Comparison of ENCODE assay signal across 16 cellular contexts in the genomic region with DNA sequence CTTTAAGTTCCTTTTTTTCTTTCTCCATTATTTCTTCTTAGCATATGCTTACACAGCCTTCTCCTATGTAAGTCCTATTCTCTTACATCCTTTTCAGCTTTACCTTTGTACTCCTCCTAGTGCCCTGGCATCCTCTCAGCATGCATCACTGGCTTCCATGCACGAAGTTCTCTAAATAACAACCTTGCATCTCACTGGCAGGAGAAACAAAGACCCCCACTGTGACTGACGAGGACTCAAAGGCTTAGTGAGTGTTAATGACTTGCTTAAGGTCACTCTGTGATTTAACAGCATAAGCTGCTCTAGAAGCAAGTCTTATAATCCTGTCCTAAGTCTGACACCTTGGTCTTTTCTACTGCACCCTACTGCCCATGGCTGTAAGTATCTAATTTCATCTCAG.
DNase-seq lines count a peak whose midpoint lies in the region; ATAC-seq and TF ChIP-seq lines count a peak whose summit lies in the region.
"Had no signal": no experiment of that assay in that cellular context is flagged by ENCODE, and none has a peak within 500 bp of the region (broad histone marks: within the 10 kb centered on the region; RNA-seq: fewer than 3 reads in every experiment).

No MANE protein-coding gene starts in this region.

- peaks cover 27% of the 10 kb centered on the region for H3K9me3 Mint-ChIP-seq in WTC11

- no peaks in the 10 kb centered on the region for H3F3A ChIP-seq in PC-3 (ENCODE audit: low read length, unreplicated experiment)

- peaks cover 9% of the 10 kb centered on the region for H3K36me3 Mint-ChIP-seq in WTC11
- H3K36me3 Mint-ChIP-seq: CD4-positive, alpha-beta memory T cell had no signal

- TF ChIP-seq CTCF in WTC11 (IDR thresholded peaks at IDR 0.05) (no peak), PC-3 (conservative IDR thresholded peaks at IDR 0.05; ENCODE audit: low read depth, low read length) (no peak)

- H3K79me2 ChIP-seq in PC-3 (ENCODE audit: low read length): no peaks in the 10 kb centered on the region

- POLR2A ChIA-PET in WTC11 (lab: Charles Lee) (interaction anchor here (0.5 kb wide), 1 partner anchor 650 kb away, joined by 3 read pairs; no protein-coding TSS in a partner anchor), PC-3 (lab: Charles Lee; ENCODE audit: unreplicated experiment) (no interaction called here)

- CTCF ChIA-PET in WTC11 (lab: Charles Lee) (no interaction called here), PC-3 (lab: Charles Lee) (no interaction called here)

- no peak overlapping the region for H3K27ac ChIP-seq in PC-3 (ENCODE audit: low read length)
- H3K27ac ChIP-seq: A549, C4-2B had no signal

- H3K9ac ChIP-seq in PC-3 (ENCODE audit: low read length): no peak overlapping the region

- H3K9me3 ChIP-seq in PC-3 (ENCODE audit: low read length): no peaks in the 10 kb centered on the region
- H3K9me3 ChIP-seq: A549, BE2C had no signal

- DNase-seq in NCI-H82 (lab: John Stamatoyannopoulos, UW) (peak; percentile 65), WTC11 (ENCODE audit: low spot score) (peak; percentile 12), iPS-NIHi11 (ENCODE audit: low spot score) (peak; percentile 6), PC-3 (no peak), EL (no peak)
- DNase-seq: BE2C; CD4-positive, alpha-beta memory T cell; COR-L47; DMS153; DMS79 treated with DMSO at 0.1 percent for 48 hours; GF-D8 had no signal

- peaks cover 24% of the 10 kb centered on the region for H3K4me1 Mint-ChIP-seq in WTC11
- H3K4me1 Mint-ChIP-seq: CD4-positive, alpha-beta memory T cell had no signal

- no peak overlapping the region for H3K4me3 ChIP-seq in PC-3 (ENCODE audit: low read length)
- H3K4me3 ChIP-seq: A549, K562 had no signal

- intact Hi-C loops in PC-3 (cut with micrococcal nuclease): no loop called here

- H3K4me2 ChIP-seq in PC-3 (ENCODE audit: low read length): no peak overlapping the region
- H3K4me2 ChIP-seq: A549 had no signal

- no peak overlapping the region for H2AFZ ChIP-seq in PC-3 (ENCODE audit: low read length)

- H3K4me1 ChIP-seq in PC-3 (ENCODE audit: insufficient read depth, low read length): no peaks in the 10 kb centered on the region
- H3K4me1 ChIP-seq: A549, BE2C had no signal

- no peak overlapping the region for H3K27ac Mint-ChIP-seq in WTC11
- H3K27ac Mint-ChIP-seq: CD4-positive, alpha-beta memory T cell had no signal

- BruUV-seq in PC-3 (replicated peaks; lab: Mats Ljungman, UMichigan): no TSS peak

- no peak overlapping the region for H3K4me3 Mint-ChIP-seq in WTC11

- H3K9me2 ChIP-seq in PC-3 (replicated peaks; ENCODE audit: low read length): no peaks in the 10 kb centered on the region

- H3K27me3 Mint-ChIP-seq in WTC11 (ENCODE audit: low read depth): no peaks in the 10 kb centered on the region; the same call in 1 of the 2 replicates
- H3K27me3 Mint-ChIP-seq: CD4-positive, alpha-beta memory T cell had no signal

- no peaks in the 10 kb centered on the region for H3K27me3 ChIP-seq in PC-3 (ENCODE audit: low read length)
- H3K27me3 ChIP-seq: BE2C had no signal

- H4K20me1 ChIP-seq in PC-3 (ENCODE audit: low read length): no peaks in the 10 kb centered on the region

- H3K36me3 ChIP-seq in PC-3 (ENCODE audit: low read depth, low read length): no peaks in the 10 kb centered on the region
- H3K36me3 ChIP-seq: BE2C had no signal

- ATAC-seq in WTC11 (peak; percentile 69), HG03565 (IDR thresholded peaks at IDR 0.05; ENCODE audit: unreplicated experiment) (no peak), HG03159 (IDR thresholded peaks at IDR 0.05; ENCODE audit: unreplicated experiment) (no peak), PC-3 (no peak)
- ATAC-seq: A549, K562 had no signal

TF ChIP-seq in WTC11, 78 proteins besides CTCF, POLR2A, EP300 and RAD21:
- TF ChIP-seq GTF2I (CRISPR knock-in tag; conservative IDR thresholded peaks at IDR 0.05): 0 out of 2 replicates have a peak, but pooled peaks have one; percentile 26
- TF ChIP-seq SP1 (CRISPR knock-in tag; conservative IDR thresholded peaks at IDR 0.05): no peak

Comparison
In these comparisons a context has a peak if more than half of its experiments do, and no peak if none do; other contexts are left out.
1. DNase-seq: peak in NCI-H82 (single experiment), WTC11 (single experiment) and iPS-NIHi11 (single experiment); none in PC-3 (single experiment) and EL (single experiment).